8 cellular contexts compared by ENCODE assay signal in genomic region chr16:30335028-30335597, GRCh38. TPM values are rescaled to one million over a fixed set of nuclear protein-coding genes. Genes with fewer than 3 reads are reported as not detected.
DNase-seq lines count a peak whose midpoint lies in the region; ATAC-seq and TF ChIP-seq lines count a peak whose summit lies in the region.
"Not testable (repeated sequence)": the region's sequence is repeated elsewhere in the genome, so short reads cannot be mapped to it uniquely, and the experiment has no call there.

No MANE protein-coding gene starts in this region.

- peaks cover 0 to 12% (median 6%) of the 10 kb centered on the region in 4 donors for H3K4me1 ChIP-seq in liver (ENCODE audit: control insufficient read depth in 4 of 4, insufficient read depth in 4 of 4, low read length in 3 of 4)

- not testable (repeated sequence) for TF ChIP-seq RAD21 in liver (IDR thresholded peaks at IDR 0.05)

- DNase-seq in C1 segment of cervical spinal cord (lab: John Stamatoyannopoulos, UW) (peak in 13 of 14 donors; percentile 23 to 84 (median 58)), NCI-H774 (lab: John Stamatoyannopoulos, UW) (peak; percentile 58), dermis blood vessel endothelial cell (peak; percentile 80)
- DNase-seq in activated CD4-positive, alpha-beta memory T cell treated with anti-CD3 and anti-CD28 coated beads for 36 hours: peak; percentile 89
- DNase-seq in stimulated activated CD4-positive, alpha-beta T cell treated with anti-CD3 and anti-CD28 coated beads, Interleukin-4, amount 100 ng/mL, for 1 hour: peak; percentile 85

- under 1% methylated on average over 70 of the region's 70 CpGs for WGBS in liver

- not testable (repeated sequence) for H3K9me3 ChIP-seq in liver (ENCODE audit: control insufficient read depth in 4 of 4, low read length in 3 of 4)

- H3K27me3 ChIP-seq in liver (ENCODE audit: control insufficient read depth in 4 of 4, insufficient read depth in 4 of 4, low read length in 3 of 4): not testable (repeated sequence)

- ATAC-seq in GM19438 (IDR thresholded peaks at IDR 0.05; ENCODE audit: low read depth, unreplicated experiment): peak; percentile 61
- peak; percentile 78 for ATAC-seq in HG03521 (IDR thresholded peaks at IDR 0.05; ENCODE audit: unreplicated experiment)

- not testable (repeated sequence) for H3K9me3 Mint-ChIP-seq in activated CD4-positive, alpha-beta memory T cell treated with anti-CD3 and anti-CD28 coated beads for 36 hours

- peak overlapping the region; percentile 84 for H3K27ac Mint-ChIP-seq in activated CD4-positive, alpha-beta memory T cell treated with anti-CD3 and anti-CD28 coated beads for 36 hours

- not testable (repeated sequence) for H3K36me3 Mint-ChIP-seq in activated CD4-positive, alpha-beta memory T cell treated with anti-CD3 and anti-CD28 coated beads for 36 hours

- peak overlapping the region; percentile 94 for H3K4me3 Mint-ChIP-seq in activated CD4-positive, alpha-beta memory T cell treated with anti-CD3 and anti-CD28 coated beads for 36 hours

- not testable (repeated sequence) for H3K27me3 Mint-ChIP-seq in activated CD4-positive, alpha-beta memory T cell treated with anti-CD3 and anti-CD28 coated beads for 36 hours

- H3K4me3 ChIP-seq in liver (ENCODE audit: low read depth in 1 of 3, low read length in 3 of 3): peak overlapping the region; percentile 44 to 57 (median 53)

- H3K4me1 Mint-ChIP-seq in activated CD4-positive, alpha-beta memory T cell treated with anti-CD3 and anti-CD28 coated beads for 36 hours (ENCODE audit: low read depth): peaks cover 15% of the 10 kb centered on the region

- peak overlapping the region in 1 of 2 donors; percentile 56 for H3K9ac ChIP-seq in liver (ENCODE audit: low read depth in 1 of 2, low read length in 2 of 2)

- CTCF ChIA-PET in activated CD4-positive, alpha-beta memory T cell treated with anti-CD3 and anti-CD28 coated beads for 36 hours (lab: Charles Lee): interaction anchor here (0.6 to 2.0 kb wide), 6 partner anchors 20 to 263 kb away, joined by 3 to 5 read pairs (median 4); partner anchors contain the start of gene CD2BP2

- POLR2A ChIA-PET in activated CD4-positive, alpha-beta memory T cell treated with anti-CD3 and anti-CD28 coated beads for 36 hours (lab: Charles Lee): interaction anchor here (0.7 to 1.6 kb wide), 4 partner anchors 19 to 73 kb away, joined by 3 to 4 read pairs (median 4); no protein-coding TSS in a partner anchor

- intact Hi-C loops in activated CD4-positive, alpha-beta memory T cell treated with anti-CD3 and anti-CD28 coated beads for 36 hours (cut with micrococcal nuclease): loop anchor here (1.0 kb wide), 2 partner anchors 35 to 137 kb away; partner anchors contain the start of genes ITGAL and TBC1D10B

- TF ChIP-seq CTCF in liver (IDR thresholded peaks at IDR 0.05; ENCODE audit: low read depth, low read length, missing input control): not testable (repeated sequence)

- not testable (repeated sequence) for H3K36me3 ChIP-seq in liver (ENCODE audit: control insufficient read depth in 4 of 4, insufficient read depth in 3 of 4, low read depth in 1 of 4, low read length in 3 of 4)

- peak overlapping the region; percentile 79 to 85 for H3K27ac ChIP-seq in liver (ENCODE audit: low read depth in 1 of 2, low read length in 2 of 2)

TF ChIP-seq in liver, 16 proteins besides CTCF, POLR2A, EP300 and RAD21:
- TF ChIP-seq REST (IDR thresholded peaks at IDR 0.05): peak; percentile 22
- peak; percentile 2 for TF ChIP-seq YY1 (IDR thresholded peaks at IDR 0.05)

RNA-seq across cellular contexts. Expression of gene CD2BP2, which starts 20.0 kb away (rescaled TPM):
- total RNA-seq in activated CD4-positive, alpha-beta memory T cell treated with anti-CD3 and anti-CD28 coated beads for 36 hours: 10 to 100 TPM; 60.7 to 61.4 TPM
- total RNA-seq in dermis blood vessel endothelial cell: 44.4 and 50.4 TPM in 2 replicates
- total RNA-seq in liver: 10 to 100 TPM; 10.0 TPM
- polyA plus RNA-seq in liver: 10 to 100 TPM; 13.4 to 15.4 TPM

RNA-seq across cellular contexts. Expression of gene TBC1D10B, which starts 35.2 kb away (rescaled TPM):
- 10 to 100 TPM; 54.7 to 54.8 TPM for total RNA-seq in activated CD4-positive, alpha-beta memory T cell treated with anti-CD3 and anti-CD28 coated beads for 36 hours
- 37.4 and 57.4 TPM in 2 replicates for total RNA-seq in dermis blood vessel endothelial cell
- 10 to 100 TPM; 16.1 to 16.5 TPM for total RNA-seq in liver
- 1 to 10 TPM; 3.6 to 9.2 TPM for polyA plus RNA-seq in liver

RNA-seq across cellular contexts. Expression of gene MYL11, which starts 39.5 kb away (rescaled TPM):
- 1 to 10 TPM in 1 of 2 experiments, under 1 TPM in 1; 0.83 to 1.6 TPM for total RNA-seq in activated CD4-positive, alpha-beta memory T cell treated with anti-CD3 and anti-CD28 coated beads for 36 hours
- not detected in 2 replicates for total RNA-seq in dermis blood vessel endothelial cell
- total RNA-seq in liver: under 1 TPM in 1 of 2 donors, not detected in 1; 0.70 TPM
- not detected for polyA plus RNA-seq in liver

RNA-seq across cellular contexts. Expression of gene SEPTIN1, which starts 47.2 kb away (rescaled TPM):
- 100 to 1,000 TPM; 199 to 202 TPM for total RNA-seq in activated CD4-positive, alpha-beta memory T cell treated with anti-CD3 and anti-CD28 coated beads for 36 hours
- not detected in 2 replicates for total RNA-seq in dermis blood vessel endothelial cell
- total RNA-seq in liver: 1 to 10 TPM in 1 of 2 donors, under 1 TPM in 1; 0.42 to 1.0 TPM
- 1 to 10 TPM; 1.4 to 2.8 TPM for polyA plus RNA-seq in liver

Comparison
In these comparisons a context has a peak if more than half of its experiments do, and no peak if none do; other contexts are left out.
1. Peak in every context shown above with its lines: DNase-seq, ATAC-seq, H3K4me3 ChIP-seq and H3K27ac ChIP-seq.